In genomic region chr20:47666304-47666703, GRCh38 we compare ENCODE assay signal across 19 cellular contexts.
DNase-seq lines count a peak whose midpoint lies in the region; ATAC-seq, FAIRE-seq and TF ChIP-seq lines count a peak whose summit lies in the region.
"Had no signal": no experiment of that assay in that cellular context is flagged by ENCODE, and none has a peak within 500 bp of the region (broad histone marks: within the 10 kb centered on the region; RNA-seq: fewer than 3 reads in every experiment).

No MANE protein-coding gene starts in this region.

- H3K18ac ChIP-seq in H1 (ENCODE audit: extremely low read depth, low read length): no peak overlapping the region

- H4K5ac ChIP-seq in H1 (ENCODE audit: insufficient read length, low read depth, low read length): no peak overlapping the region

- 0 out of 2 replicates have a peak overlapping the region, but pooled peaks have one; percentile 9 for H2BK5ac ChIP-seq in H1 (ENCODE audit: low read depth, low read length)

- no peak overlapping the region for H3K23ac ChIP-seq in H1 (ENCODE audit: insufficient read length)

- no peak for ATAC-seq in activated CD8-positive, alpha-beta memory T cell treated with anti-CD3 and anti-CD28 coated beads, Interleukin-2, amount 10 ng/mL, durations not matched to agents 7 days and 5 days
- ATAC-seq: HCT116 had no signal

- no peak overlapping the region for H3K4me3 Mint-ChIP-seq in activated CD8-positive, alpha-beta memory T cell treated with anti-CD3 and anti-CD28 coated beads, Interleukin-2, amount 10 ng/mL, durations not matched to agents 7 days and 5 days
- H3K4me3 Mint-ChIP-seq in progenitor cell of endocrine pancreas (ENCODE audit: low read depth): no peak overlapping the region

- H2BK20ac ChIP-seq in H1 (ENCODE audit: low read length): no peak overlapping the region

- FAIRE-seq in H1 (lab: Jason Lieb, UNC): no peak

- no peak for TF ChIP-seq EP300 in H1 (IDR thresholded peaks at IDR 0.05; ENCODE audit: borderline replicate concordance in 1 of 2, low read depth in 2 of 2, low read length in 2 of 2)

- H2BK15ac ChIP-seq in H1 (ENCODE audit: low read length): no peak overlapping the region

- no peak overlapping the region for H3K9ac ChIP-seq in H1 (replicated peaks in 1 of 4; ENCODE audit: extremely low read depth in 1 of 4, low read depth in 3 of 4, low read length in 3 of 4)

- CTCF ChIA-PET in activated CD8-positive, alpha-beta memory T cell treated with anti-CD3 and anti-CD28 coated beads, Interleukin-2, amount 10 ng/mL, durations not matched to agents 7 days and 5 days (lab: Charles Lee): interaction anchor here (1.9 kb wide), 1 partner anchor 954 kb away, joined by 6 read pairs; no protein-coding TSS in a partner anchor
- CTCF ChIA-PET in H1 (lab: Charles Lee; ENCODE audit: partially characterized antibody): interaction anchor here (8.2 kb wide), 1 partner anchor 12 kb away, joined by 92 read pairs; no protein-coding TSS in a partner anchor

- no peaks in the 10 kb centered on the region for H3K79me1 ChIP-seq in H1 (ENCODE audit: low read depth, low read length)

- peak; percentile 46 for DNase-seq in activated CD8-positive, alpha-beta memory T cell treated with anti-CD3 and anti-CD28 coated beads, Interleukin-2, amount 50 U/mL, for 48 hours
- no peak for DNase-seq in activated CD8-positive, alpha-beta memory T cell treated with anti-CD3 and anti-CD28 coated beads, Interleukin-2, amount 10 ng/mL, durations not matched to agents 7 days and 5 days
- peak; percentile 47 for DNase-seq in H7
- no peak for DNase-seq in H1 (ENCODE audit: low read depth in 1 of 2, low spot score in 2 of 2)
- DNase-seq in progenitor cell of endocrine pancreas (ENCODE audit: low spot score, unreplicated experiment): no peak
- DNase-seq in activated CD4-positive, alpha-beta T cell treated with anti-CD3 and anti-CD28 coated beads, Interleukin-2, amount 50 U/mL, for 48 hours: no peak
- no peak for DNase-seq in NCI-H526 (lab: John Stamatoyannopoulos, UW)
- DNase-seq in foreskin fibroblast: no peak
- DNase-seq: AML-193, DMS79, NCI-H1105, NCI-H1694, NCI-H2081 treated with DMSO at 0.1 percent for 48 hours, NCI-H510A, NCI-H774, RPMI8226 had no signal

- no peak overlapping the region for H2AK5ac ChIP-seq in H1 (ENCODE audit: low read depth, low read length)

- H4K20me1 ChIP-seq in H1 (replicated peaks in 1 of 2; ENCODE audit: control insufficient read depth in 1 of 2, insufficient read depth in 2 of 2, low read length in 2 of 2): no peaks in the 10 kb centered on the region

- no peaks in the 10 kb centered on the region for H3K27me3 ChIP-seq in H7 (ENCODE audit: control insufficient read depth, insufficient read depth, low read length)
- no peaks in the 10 kb centered on the region for H3K27me3 ChIP-seq in H1 (replicated peaks in 1 of 4; ENCODE audit: control insufficient read depth in 3 of 4, extremely low read depth in 1 of 4, insufficient read depth in 3 of 4, low read length in 3 of 4)

- 95% methylated on average over 15 of the region's 19 CpGs; no CpG with 5 or more reads in 1 of the 2 experiments for WGBS in H1 (ENCODE audit: extremely low coverage in 1 of 2, insufficient coverage in 1 of 2, insufficient read length in 1 of 2, insufficient replicate concordance in 2 of 2, low coverage in 1 of 2, low lambda C conversion rate in 2 of 2, missing lambda C conversion rate in 1 of 2), 2 experiments

- no peak for TF ChIP-seq RAD21 in H1 (IDR thresholded peaks at IDR 0.05 in 1 of 2, conservative IDR thresholded peaks at IDR 0.05 in 1 of 2; ENCODE audit: low read depth in 2 of 2, low read length in 2 of 2)

- H3K27ac Mint-ChIP-seq in activated CD8-positive, alpha-beta memory T cell treated with anti-CD3 and anti-CD28 coated beads, Interleukin-2, amount 10 ng/mL, durations not matched to agents 7 days and 5 days: no peak overlapping the region
- H3K27ac Mint-ChIP-seq in progenitor cell of endocrine pancreas: peak overlapping the region; percentile 76

- peaks cover 8% of the 10 kb centered on the region for H3K4me1 Mint-ChIP-seq in activated CD8-positive, alpha-beta memory T cell treated with anti-CD3 and anti-CD28 coated beads, Interleukin-2, amount 10 ng/mL, durations not matched to agents 7 days and 5 days
- H3K4me1 Mint-ChIP-seq in progenitor cell of endocrine pancreas (ENCODE audit: low read depth): no peaks in the 10 kb centered on the region

- H4K91ac ChIP-seq in H1 (replicated peaks; ENCODE audit: insufficient read length, low read length): no peak overlapping the region

- no peaks in the 10 kb centered on the region for H3K79me2 ChIP-seq in H1 (ENCODE audit: control insufficient read depth in 1 of 2, insufficient read depth in 2 of 2, low read length in 2 of 2)

- H3K4me3 ChIP-seq in H7 (ENCODE audit: insufficient read depth, low read depth, low read length) (no peak overlapping the region), H1 (ENCODE audit: extremely low read depth in 1 of 4, insufficient read depth in 2 of 4, low read depth in 3 of 4, low read length in 4 of 4) (no peak overlapping the region), foreskin fibroblast (ENCODE audit: low read depth in 1 of 2, low read length in 2 of 2) (no peak overlapping the region)

- POLR2A ChIA-PET in H1 (lab: Charles Lee; ENCODE audit: partially characterized antibody): no interaction called here

- H3K27ac ChIP-seq in H1 (ENCODE audit: low read depth, low read length): no peak overlapping the region
- H3K27ac ChIP-seq: 22Rv1, C4-2B had no signal

- TF ChIP-seq CTCF in H1 (IDR thresholded peaks at IDR 0.05; ENCODE audit: control extremely low read depth in 1 of 3, insufficient read depth in 1 of 3, low read depth in 1 of 3, low read length in 3 of 3): no peak
- no peak for TF ChIP-seq CTCF in progenitor cell of endocrine pancreas (IDR thresholded peaks at IDR 0.05; ENCODE audit: unreplicated experiment)
- TF ChIP-seq CTCF in foreskin fibroblast (IDR thresholded peaks at IDR 0.05; ENCODE audit: low read depth, low read length): no peak

- no peak overlapping the region for H2AFZ ChIP-seq in H1 (ENCODE audit: low read length)

- no peak overlapping the region for H3K4ac ChIP-seq in H1 (replicated peaks; ENCODE audit: insufficient read length, low read depth, low read length)

- H3K36me3 Mint-ChIP-seq in activated CD8-positive, alpha-beta memory T cell treated with anti-CD3 and anti-CD28 coated beads, Interleukin-2, amount 10 ng/mL, durations not matched to agents 7 days and 5 days: no peaks in the 10 kb centered on the region
- H3K36me3 Mint-ChIP-seq in progenitor cell of endocrine pancreas (ENCODE audit: insufficient read depth): peaks cover 14% of the 10 kb centered on the region

- H3K9me3 Mint-ChIP-seq in activated CD8-positive, alpha-beta memory T cell treated with anti-CD3 and anti-CD28 coated beads, Interleukin-2, amount 10 ng/mL, durations not matched to agents 7 days and 5 days (ENCODE audit: low read depth): no peaks in the 10 kb centered on the region
- H3K9me3 Mint-ChIP-seq in progenitor cell of endocrine pancreas (ENCODE audit: low read depth): no peaks in the 10 kb centered on the region

- no peak overlapping the region for H2BK12ac ChIP-seq in H1 (ENCODE audit: low read depth, low read length)

- H2BK120ac ChIP-seq in H1 (replicated peaks; ENCODE audit: low read depth, low read length): no peak overlapping the region

- TF ChIP-seq POLR2A in H1 (IDR thresholded peaks at IDR 0.05; ENCODE audit: control extremely low read depth in 1 of 2, low read depth in 2 of 2, low read length in 2 of 2): no peak

- peaks cover 0 to 4% (median 1%) of the 10 kb centered on the region in 4 experiments; a peak in 4 of 7 replicates for H3K4me1 ChIP-seq in H1 (replicated peaks in 1 of 4; ENCODE audit: control insufficient read depth in 3 of 4, insufficient read depth in 4 of 4, low read length in 3 of 4)

- no peak overlapping the region for H4K8ac ChIP-seq in H1 (ENCODE audit: extremely low read depth, insufficient read depth, low read length)

- no peaks in the 10 kb centered on the region for H3K9me3 ChIP-seq in H1 (ENCODE audit: insufficient read depth in 2 of 2, low read depth in 1 of 2, low read length in 1 of 2)

- H3K4me2 ChIP-seq in H1 (ENCODE audit: insufficient read depth in 1 of 2, low read depth in 2 of 2, low read length in 2 of 2): no peak overlapping the region

- H3K27me3 Mint-ChIP-seq in activated CD8-positive, alpha-beta memory T cell treated with anti-CD3 and anti-CD28 coated beads, Interleukin-2, amount 10 ng/mL, durations not matched to agents 7 days and 5 days: no peaks in the 10 kb centered on the region
- no peaks in the 10 kb centered on the region for H3K27me3 Mint-ChIP-seq in progenitor cell of endocrine pancreas

- H3K56ac ChIP-seq in H1 (replicated peaks; ENCODE audit: insufficient read length, low read depth, low read length): no peak overlapping the region

- no peaks in the 10 kb centered on the region; the same call in 1 of the 2 replicates for H3K23me2 ChIP-seq in H1 (ENCODE audit: low read depth, low read length)

- H3K36me3 ChIP-seq in H7 (replicated peaks; ENCODE audit: control insufficient read depth, insufficient read depth, low read length) (no peaks in the 10 kb centered on the region; the same call in none of the 2 replicates), H1 (ENCODE audit: control insufficient read depth in 2 of 4, insufficient read depth in 4 of 4, low read length in 3 of 4) (no peaks in the 10 kb centered on the region; a peak in 1 of 8 replicates)

- H3K14ac ChIP-seq in H1 (ENCODE audit: insufficient read length): no peak overlapping the region

TF ChIP-seq in H1, 55 proteins besides CTCF, POLR2A, EP300 and RAD21 (continues in another document):
- no peak for TF ChIP-seq ATF2 (IDR thresholded peaks at IDR 0.05; ENCODE audit: low read length)
- TF ChIP-seq TBP (IDR thresholded peaks at IDR 0.05; ENCODE audit: low read depth, low read length): no peak
- TF ChIP-seq TAF1 (IDR thresholded peaks at IDR 0.05; ENCODE audit: low read depth, low read length): no peak
- TF ChIP-seq NRF1 (IDR thresholded peaks at IDR 0.05; ENCODE audit: low read depth, low read length): no peak
- no peak for TF ChIP-seq SP4 (IDR thresholded peaks at IDR 0.05; ENCODE audit: low read length)
- TF ChIP-seq EGR1 (IDR thresholded peaks at IDR 0.05; ENCODE audit: borderline replicate concordance, low read depth, low read length): no peak
- no peak for TF ChIP-seq NANOG (IDR thresholded peaks at IDR 0.05; ENCODE audit: insufficient read depth, low read depth, low read length, poor library complexity, severe bottlenecking)
- no peak for TF ChIP-seq KDM5A (IDR thresholded peaks at IDR 0.05; ENCODE audit: low read length)

Comparison
In these comparisons a context has a peak if more than half of its experiments do, and no peak if none do; other contexts are left out.
1. DNase-seq: peak in activated CD8-positive, alpha-beta memory T cell treated with anti-CD3 and anti-CD28 coated beads, Interleukin-2, amount 50 U/mL, for 48 hours (single experiment) and H7 (single experiment); none in activated CD8-positive, alpha-beta memory T cell treated with anti-CD3 and anti-CD28 coated beads, Interleukin-2, amount 10 ng/mL, durations not matched to agents 7 days and 5 days (single experiment), H1 (0 of 2), progenitor cell of endocrine pancreas (single experiment), activated CD4-positive, alpha-beta T cell treated with anti-CD3 and anti-CD28 coated beads, Interleukin-2, amount 50 U/mL, for 48 hours (0 of 2), NCI-H526 (0 of 2) and foreskin fibroblast (0 of 2).